Comparison of ENCODE assay signal across 1 cellular context in the genomic region with DNA sequence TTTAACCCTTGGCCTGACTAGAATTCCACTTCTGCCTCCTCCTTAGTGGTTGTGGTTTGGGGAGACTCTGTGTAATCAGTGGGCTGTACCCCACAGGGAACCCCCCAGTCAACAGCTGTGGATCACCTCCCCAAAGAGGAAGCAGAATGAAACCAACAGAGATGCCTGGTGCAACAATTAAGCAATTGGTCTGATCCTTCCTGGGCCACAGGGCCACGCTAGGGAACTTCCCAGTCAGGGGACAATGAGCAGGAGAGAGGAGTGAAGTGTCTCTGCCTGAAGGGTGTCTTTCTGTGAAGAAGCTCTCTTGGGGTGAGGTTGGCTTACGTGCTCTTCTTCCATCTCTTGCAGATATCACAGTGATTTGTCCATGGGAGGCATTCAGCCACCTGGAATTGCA.
TF ChIP-seq lines count a peak whose summit lies in the region.

No MANE protein-coding gene starts in this region.

TF ChIP-seq in HepG2, 621 proteins besides CTCF, POLR2A, EP300 and RAD21:
- no peak for TF ChIP-seq SIN3A (IDR thresholded peaks at IDR 0.05; ENCODE audit: borderline replicate concordance, low read depth, low read length)
- TF ChIP-seq ARNT (IDR thresholded peaks at IDR 0.05) = no peak
- TF ChIP-seq U2AF1 (optimal IDR thresholded peaks at IDR 0.05; ENCODE audit: low read depth, low read length) = no peak
- TF ChIP-seq SP140L (CRISPR knock-in tag; IDR thresholded peaks at IDR 0.05; ENCODE audit: borderline replicate concordance) = no peak
- TF ChIP-seq ZBTB3 (CRISPR knock-in tag; IDR thresholded peaks at IDR 0.05; ENCODE audit: borderline replicate concordance, low read depth) = no peak
- no peak for TF ChIP-seq KAT7 (CRISPR knock-in tag; IDR thresholded peaks at IDR 0.05; ENCODE audit: borderline replicate concordance)
